8 cellular contexts compared by ENCODE assay signal in the genomic region with DNA sequence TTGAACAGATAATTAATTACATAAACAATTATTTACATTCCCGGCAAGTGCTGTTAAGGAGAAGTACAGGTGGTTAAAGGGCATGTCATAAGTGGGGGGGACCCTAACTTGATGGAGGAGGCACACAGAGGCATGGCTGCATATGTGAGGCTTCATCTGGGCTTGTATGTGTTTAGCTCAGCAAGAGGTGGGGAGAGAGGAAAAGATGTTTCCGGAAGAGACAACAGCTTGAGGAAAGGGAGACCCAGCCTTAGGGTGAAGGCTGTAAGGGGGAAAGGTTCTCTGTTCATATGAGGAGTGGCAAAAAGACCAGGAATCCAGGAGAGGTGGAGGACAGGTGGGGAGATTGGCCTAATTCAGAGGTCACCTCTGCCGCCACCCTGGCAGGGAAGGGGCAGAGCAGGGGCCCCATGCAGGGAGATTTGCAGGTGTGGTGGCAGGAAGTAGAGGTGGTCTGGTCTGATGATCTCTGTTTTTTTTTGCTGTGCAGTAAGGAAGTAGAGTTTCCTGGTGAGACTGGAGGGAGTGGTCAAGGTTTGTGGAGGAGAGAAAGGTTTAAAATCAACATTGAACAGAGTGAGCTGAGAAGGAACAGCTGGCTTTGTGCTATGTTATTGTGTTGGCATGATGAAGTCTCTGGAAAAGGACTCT. TPM values are rescaled to one million over a fixed set of nuclear protein-coding genes. Genes with fewer than 3 reads are reported as not detected.
DNase-seq lines count a peak whose midpoint lies in the region; ATAC-seq lines count a peak whose summit lies in the region.

No MANE protein-coding gene starts in this region.

- peaks cover 99% of the 10 kb centered on the region for H3K4me1 ChIP-seq in CD4-positive, alpha-beta memory T cell (ENCODE audit: insufficient read depth, low read length)

- peak overlapping the region; percentile 30 to 49 for H3K4me3 ChIP-seq in CD4-positive, alpha-beta memory T cell (ENCODE audit: low read length in 2 of 2)

- peak overlapping the region; percentile 88 to 96 (median 92) for H3K27ac Mint-ChIP-seq in CD4-positive, alpha-beta memory T cell
- peak overlapping the region; percentile 87 for H3K27ac Mint-ChIP-seq in activated T-helper 1 cell treated with anti-CD3 and anti-CD28 coated beads, Interleukin-12 subunit alpha, Interleukin-12 subunit beta, Interleukin-2, Interleukin-4 antibody, amounts not matched to agents 30 ng/mL and 10 ng/mL and 1 ng/mL, durations not matched to agents 14 hours and 24 hours and 36 hours

- POLR2A ChIA-PET in CD4-positive, alpha-beta memory T cell (lab: Charles Lee; ENCODE audit: partially characterized antibody): interaction anchor here (0.7 to 7.6 kb wide), 11 partner anchors 8 to 141 kb away, joined by 3 to 80 read pairs (median 4); a partner anchor contains a TSS

- peaks cover 74 to 100% (median 88%) of the 10 kb centered on the region in 4 donors for H3K4me1 Mint-ChIP-seq in CD4-positive, alpha-beta memory T cell
- H3K4me1 Mint-ChIP-seq in activated T-helper 1 cell treated with anti-CD3 and anti-CD28 coated beads, Interleukin-12 subunit alpha, Interleukin-12 subunit beta, Interleukin-2, Interleukin-4 antibody, amounts not matched to agents 30 ng/mL and 10 ng/mL and 1 ng/mL, durations not matched to agents 14 hours and 24 hours and 36 hours (ENCODE audit: low read depth): peaks cover 82% of the 10 kb centered on the region

- H3K27me3 Mint-ChIP-seq in CD4-positive, alpha-beta memory T cell: no peaks in the 10 kb centered on the region
- no peaks in the 10 kb centered on the region for H3K27me3 Mint-ChIP-seq in activated T-helper 1 cell treated with anti-CD3 and anti-CD28 coated beads, Interleukin-12 subunit alpha, Interleukin-12 subunit beta, Interleukin-2, Interleukin-4 antibody, amounts not matched to agents 30 ng/mL and 10 ng/mL and 1 ng/mL, durations not matched to agents 14 hours and 24 hours and 36 hours (ENCODE audit: insufficient read depth)

- H3K27ac ChIP-seq in CD4-positive, alpha-beta memory T cell (ENCODE audit: low read depth, low read length): peak overlapping the region; percentile 57
- H3K27ac ChIP-seq in substantia nigra (ENCODE audit: low read depth, low read length, poor library complexity, severe bottlenecking): no peak overlapping the region

- peaks cover 10% of the 10 kb centered on the region in 2 donors for H3K36me3 Mint-ChIP-seq in CD4-positive, alpha-beta memory T cell
- peaks cover 48% of the 10 kb centered on the region for H3K36me3 Mint-ChIP-seq in activated T-helper 1 cell treated with anti-CD3 and anti-CD28 coated beads, Interleukin-12 subunit alpha, Interleukin-12 subunit beta, Interleukin-2, Interleukin-4 antibody, amounts not matched to agents 30 ng/mL and 10 ng/mL and 1 ng/mL, durations not matched to agents 14 hours and 24 hours and 36 hours (ENCODE audit: low read depth)

- CTCF ChIA-PET in CD4-positive, alpha-beta memory T cell (lab: Charles Lee; ENCODE audit: partially characterized antibody): interaction anchor here (1.1 to 21.4 kb wide), 7 partner anchors 9 to 179 kb away, joined by 3 to 250 read pairs (median 5); a partner anchor contains a TSS

- no peaks in the 10 kb centered on the region for H3K9me3 ChIP-seq in CD4-positive, alpha-beta memory T cell (ENCODE audit: control insufficient read depth in 1 of 2, low read length in 2 of 2)

- H3K27me3 ChIP-seq in CD4-positive, alpha-beta memory T cell (ENCODE audit: insufficient read depth, low read length): no peaks in the 10 kb centered on the region

- ATAC-seq in HG03095 (IDR thresholded peaks at IDR 0.05; ENCODE audit: unreplicated experiment): peak; percentile 93

- DNase-seq in CD4-positive, alpha-beta memory T cell: peak; percentile 25 to 50 (median 43)
- DNase-seq in GM19238 (ENCODE audit: insufficient read length, low spot score) (peak; percentile 42), NOMO-1 treated with DMSO at 0.1 percent for 48 hours (lab: John Stamatoyannopoulos, UW; ENCODE audit: unreplicated experiment) (no peak), NCI-H1092 (lab: John Stamatoyannopoulos, UW) (no peak), substantia nigra (lab: John Stamatoyannopoulos, UW) (no peak)
- no peak for DNase-seq in activated T-helper 1 cell treated with anti-CD3 and anti-CD28 coated beads, Interleukin-12 subunit alpha, Interleukin-12 subunit beta, Interleukin-2, Interleukin-4 antibody, amounts not matched to agents 30 ng/mL and 10 ng/mL and 1 ng/mL, durations not matched to agents 14 hours and 24 hours and 36 hours (ENCODE audit: low spot score)
- DNase-seq in stimulated activated naive CD4-positive, alpha-beta T cell treated with Interleukin-2 at 50 U/mL for 16 hours (lab: John Stamatoyannopoulos, UW): no peak

- H3K4me3 Mint-ChIP-seq in CD4-positive, alpha-beta memory T cell: peak overlapping the region; percentile 75 to 90 (median 82)
- H3K4me3 Mint-ChIP-seq in activated T-helper 1 cell treated with anti-CD3 and anti-CD28 coated beads, Interleukin-12 subunit alpha, Interleukin-12 subunit beta, Interleukin-2, Interleukin-4 antibody, amounts not matched to agents 30 ng/mL and 10 ng/mL and 1 ng/mL, durations not matched to agents 14 hours and 24 hours and 36 hours: peak overlapping the region; percentile 65

- intact Hi-C loops in CD4-positive, alpha-beta memory T cell (cut with micrococcal nuclease): loop anchor here (1.0 kb wide), 1 partner anchor 8 kb away; no protein-coding TSS in a partner anchor
- intact Hi-C loops in activated T-helper 1 cell treated with anti-CD3 and anti-CD28 coated beads, Interleukin-12 subunit alpha, Interleukin-12 subunit beta, Interleukin-2, Interleukin-4 antibody, amounts not matched to agents 30 ng/mL and 10 ng/mL and 1 ng/mL, durations not matched to agents 14 hours and 24 hours and 36 hours (cut with micrococcal nuclease): loop anchor here (1.0 kb wide), 1 partner anchor 8 kb away; no protein-coding TSS in a partner anchor

- no peaks in the 10 kb centered on the region for H3K9me3 Mint-ChIP-seq in CD4-positive, alpha-beta memory T cell
- H3K9me3 Mint-ChIP-seq in activated T-helper 1 cell treated with anti-CD3 and anti-CD28 coated beads, Interleukin-12 subunit alpha, Interleukin-12 subunit beta, Interleukin-2, Interleukin-4 antibody, amounts not matched to agents 30 ng/mL and 10 ng/mL and 1 ng/mL, durations not matched to agents 14 hours and 24 hours and 36 hours: no peaks in the 10 kb centered on the region

- no peaks in the 10 kb centered on the region for H3K36me3 ChIP-seq in CD4-positive, alpha-beta memory T cell (ENCODE audit: insufficient read depth, low read length)

RNA-seq across cellular contexts. Expression of a gene that starts 9.0 kb away (rescaled TPM):
- total RNA-seq in CD4-positive, alpha-beta memory T cell: 10 to 100 TPM; 80.2 to 95.1 TPM
- 10 to 100 TPM; 22.5 to 36.9 TPM for polyA plus RNA-seq in CD4-positive, alpha-beta memory T cell
- total RNA-seq in activated T-helper 1 cell treated with anti-CD3 and anti-CD28 coated beads, Interleukin-12 subunit alpha, Interleukin-12 subunit beta, Interleukin-2, Interleukin-4 antibody, amounts not matched to agents 30 ng/mL and 10 ng/mL and 1 ng/mL, durations not matched to agents 14 hours and 24 hours and 36 hours: 54.3 and 57.2 TPM in 2 replicates

Comparison
In these comparisons a context has a peak if more than half of its experiments do, and no peak if none do; other contexts are left out.
1. DNase-seq: peak in CD4-positive, alpha-beta memory T cell (5 of 5) and GM19238 (single experiment); none in activated T-helper 1 cell treated with anti-CD3 and anti-CD28 coated beads, Interleukin-12 subunit alpha, Interleukin-12 subunit beta, Interleukin-2, Interleukin-4 antibody, amounts not matched to agents 30 ng/mL and 10 ng/mL and 1 ng/mL, durations not matched to agents 14 hours and 24 hours and 36 hours (single experiment), stimulated activated naive CD4-positive, alpha-beta T cell treated with Interleukin-2 at 50 U/mL for 16 hours (single experiment), NOMO-1 treated with DMSO at 0.1 percent for 48 hours (single experiment), NCI-H1092 (single experiment) and substantia nigra (0 of 49).